In the genomic region with DNA sequence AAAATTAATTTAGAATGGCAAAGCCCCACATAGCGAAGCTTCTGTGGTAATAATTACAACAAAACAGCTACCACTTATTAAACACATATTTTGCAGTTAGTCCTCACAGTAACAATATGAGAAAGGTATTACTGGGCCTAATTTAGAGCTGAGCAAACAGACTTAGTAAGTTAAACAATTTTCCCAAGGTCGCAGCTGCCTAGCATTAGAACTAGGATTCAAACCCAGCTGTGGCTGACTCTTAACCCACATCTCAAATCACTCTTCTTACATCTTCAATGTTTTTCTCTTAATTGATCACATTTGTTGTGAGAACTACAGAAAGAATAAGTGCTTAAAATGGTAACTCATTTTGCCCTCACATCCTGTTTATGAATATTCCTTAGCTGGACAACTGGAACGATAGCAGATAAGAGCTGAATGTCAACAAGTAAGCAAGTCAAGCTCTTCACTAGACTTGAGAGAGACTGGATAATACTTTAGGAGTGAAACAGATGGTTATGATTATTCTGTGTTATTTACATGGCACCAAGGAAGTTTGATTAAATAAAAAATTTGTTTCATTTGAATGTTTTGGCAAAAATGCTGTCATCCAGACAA, we compare ENCODE assay signal across 1 cellular context.
TF ChIP-seq lines count a peak whose summit lies in the region.

No MANE protein-coding gene starts in this region.

TF ChIP-seq in HepG2, 621 proteins besides CTCF, POLR2A, EP300 and RAD21 (continued from another document and continues in another):
- TF ChIP-seq, protein P1, sequence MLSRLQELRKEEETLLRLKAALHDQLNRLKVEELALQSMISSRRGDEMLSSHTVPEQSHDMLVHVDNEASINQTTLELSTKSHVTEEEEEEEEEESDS (CRISPR knock-in tag; IDR thresholded peaks at IDR 0.05; ENCODE audit: borderline replicate concordance) = no peak
- peak; percentile 53; the same call in 1 of the 2 replicates for TF ChIP-seq KLF6 (CRISPR knock-in tag; IDR thresholded peaks at IDR 0.05)
- no peak for TF ChIP-seq RAD51 (IDR thresholded peaks at IDR 0.05; ENCODE audit: borderline replicate concordance)
- TF ChIP-seq ZNF737 (CRISPR knock-in tag; IDR thresholded peaks at IDR 0.05; ENCODE audit: borderline replicate concordance) = no peak
- TF ChIP-seq, protein P2, sequence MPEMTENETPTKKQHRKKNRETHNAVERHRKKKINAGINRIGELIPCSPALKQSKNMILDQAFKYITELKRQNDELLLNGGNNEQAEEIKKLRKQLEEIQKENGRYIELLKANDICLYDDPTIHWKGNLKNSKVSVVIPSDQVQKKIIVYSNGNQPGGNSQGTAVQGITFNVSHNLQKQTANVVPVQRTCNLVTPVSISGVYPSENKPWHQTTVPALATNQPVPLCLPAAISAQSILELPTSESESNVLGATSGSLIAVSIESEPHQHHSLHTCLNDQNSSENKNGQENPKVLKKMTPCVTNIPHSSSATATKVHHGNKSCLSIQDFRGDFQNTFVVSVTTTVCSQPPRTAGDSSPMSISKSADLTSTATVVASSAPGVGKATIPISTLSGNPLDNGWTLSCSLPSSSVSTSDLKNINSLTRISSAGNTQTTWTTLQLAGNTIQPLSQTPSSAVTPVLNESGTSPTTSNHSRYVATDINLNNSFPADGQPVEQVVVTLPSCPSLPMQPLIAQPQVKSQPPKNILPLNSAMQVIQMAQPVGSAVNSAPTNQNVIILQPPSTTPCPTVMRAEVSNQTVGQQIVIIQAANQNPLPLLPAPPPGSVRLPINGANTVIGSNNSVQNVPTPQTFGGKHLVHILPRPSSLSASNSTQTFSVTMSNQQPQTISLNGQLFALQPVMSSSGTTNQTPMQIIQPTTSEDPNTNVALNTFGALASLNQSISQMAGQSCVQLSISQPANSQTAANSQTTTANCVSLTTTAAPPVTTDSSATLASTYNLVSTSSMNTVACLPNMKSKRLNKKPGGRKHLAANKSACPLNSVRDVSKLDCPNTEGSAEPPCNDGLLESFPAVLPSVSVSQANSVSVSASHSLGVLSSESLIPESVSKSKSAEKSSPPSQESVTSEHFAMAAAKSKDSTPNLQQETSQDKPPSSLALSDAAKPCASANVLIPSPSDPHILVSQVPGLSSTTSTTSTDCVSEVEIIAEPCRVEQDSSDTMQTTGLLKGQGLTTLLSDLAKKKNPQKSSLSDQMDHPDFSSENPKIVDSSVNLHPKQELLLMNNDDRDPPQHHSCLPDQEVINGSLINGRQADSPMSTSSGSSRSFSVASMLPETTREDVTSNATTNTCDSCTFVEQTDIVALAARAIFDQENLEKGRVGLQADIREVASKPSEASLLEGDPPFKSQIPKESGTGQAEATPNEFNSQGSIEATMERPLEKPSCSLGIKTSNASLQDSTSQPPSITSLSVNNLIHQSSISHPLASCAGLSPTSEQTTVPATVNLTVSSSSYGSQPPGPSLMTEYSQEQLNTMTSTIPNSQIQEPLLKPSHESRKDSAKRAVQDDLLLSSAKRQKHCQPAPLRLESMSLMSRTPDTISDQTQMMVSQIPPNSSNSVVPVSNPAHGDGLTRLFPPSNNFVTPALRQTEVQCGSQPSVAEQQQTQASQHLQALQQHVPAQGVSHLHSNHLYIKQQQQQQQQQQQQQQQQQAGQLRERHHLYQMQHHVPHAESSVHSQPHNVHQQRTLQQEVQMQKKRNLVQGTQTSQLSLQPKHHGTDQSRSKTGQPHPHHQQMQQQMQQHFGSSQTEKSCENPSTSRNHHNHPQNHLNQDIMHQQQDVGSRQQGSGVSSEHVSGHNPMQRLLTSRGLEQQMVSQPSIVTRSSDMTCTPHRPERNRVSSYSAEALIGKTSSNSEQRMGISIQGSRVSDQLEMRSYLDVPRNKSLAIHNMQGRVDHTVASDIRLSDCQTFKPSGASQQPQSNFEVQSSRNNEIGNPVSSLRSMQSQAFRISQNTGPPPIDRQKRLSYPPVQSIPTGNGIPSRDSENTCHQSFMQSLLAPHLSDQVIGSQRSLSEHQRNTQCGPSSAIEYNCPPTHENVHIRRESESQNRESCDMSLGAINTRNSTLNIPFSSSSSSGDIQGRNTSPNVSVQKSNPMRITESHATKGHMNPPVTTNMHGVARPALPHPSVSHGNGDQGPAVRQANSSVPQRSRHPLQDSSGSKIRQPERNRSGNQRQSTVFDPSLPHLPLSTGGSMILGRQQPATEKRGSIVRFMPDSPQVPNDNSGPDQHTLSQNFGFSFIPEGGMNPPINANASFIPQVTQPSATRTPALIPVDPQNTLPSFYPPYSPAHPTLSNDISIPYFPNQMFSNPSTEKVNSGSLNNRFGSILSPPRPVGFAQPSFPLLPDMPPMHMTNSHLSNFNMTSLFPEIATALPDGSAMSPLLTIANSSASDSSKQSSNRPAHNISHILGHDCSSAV (CRISPR knock-in tag; IDR thresholded peaks at IDR 0.05; ENCODE audit: borderline replicate concordance) = no peak
- no peak for TF ChIP-seq ZNF225 (CRISPR knock-in tag; IDR thresholded peaks at IDR 0.05)
- TF ChIP-seq ZNF251 (CRISPR knock-in tag; IDR thresholded peaks at IDR 0.05) = no peak
- TF ChIP-seq CENPX (CRISPR knock-in tag; IDR thresholded peaks at IDR 0.05) = no peak
- TF ChIP-seq ZSCAN30 (CRISPR knock-in tag; IDR thresholded peaks at IDR 0.05) = no peak
- no peak for TF ChIP-seq HNRNPK (IDR thresholded peaks at IDR 0.05; ENCODE audit: low read depth, low read length, poor library complexity, severe bottlenecking)
- no peak; the same call in 1 of the 2 replicates for TF ChIP-seq SALL2 (CRISPR knock-in tag; IDR thresholded peaks at IDR 0.05)
- no peak for TF ChIP-seq EED (CRISPR knock-in tag; IDR thresholded peaks at IDR 0.05)
- TF ChIP-seq ZNF674 (CRISPR knock-in tag; IDR thresholded peaks at IDR 0.05; ENCODE audit: low read depth) = no peak
- no peak for TF ChIP-seq ZNF101 (CRISPR knock-in tag; IDR thresholded peaks at IDR 0.05; ENCODE audit: borderline replicate concordance, low read depth)
- TF ChIP-seq, protein P3, sequence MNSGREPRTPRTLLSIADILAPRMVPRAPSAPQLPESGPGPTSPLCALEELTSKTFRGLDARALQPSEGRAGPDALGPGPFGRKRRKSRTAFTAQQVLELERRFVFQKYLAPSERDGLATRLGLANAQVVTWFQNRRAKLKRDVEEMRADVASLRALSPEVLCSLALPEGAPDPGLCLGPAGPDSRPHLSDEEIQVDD (CRISPR knock-in tag; IDR thresholded peaks at IDR 0.05; ENCODE audit: borderline replicate concordance) = no peak
- TF ChIP-seq FOSL2 (CRISPR knock-in tag; IDR thresholded peaks at IDR 0.05) = no peak
- peak; percentile 41; the same call in 1 of the 2 replicates for TF ChIP-seq KAT8 (CRISPR knock-in tag; IDR thresholded peaks at IDR 0.05)
- no peak for TF ChIP-seq ZSCAN9 (CRISPR knock-in tag; IDR thresholded peaks at IDR 0.05; ENCODE audit: borderline replicate concordance)
- no peak for TF ChIP-seq MTA3 (CRISPR knock-in tag; IDR thresholded peaks at IDR 0.05)
- TF ChIP-seq CREB1 (IDR thresholded peaks at IDR 0.05) = no peak
- no peak; the same call in 1 of the 2 replicates for TF ChIP-seq CREB1 (CRISPR knock-in tag; IDR thresholded peaks at IDR 0.05)
- TF ChIP-seq, protein P4, sequence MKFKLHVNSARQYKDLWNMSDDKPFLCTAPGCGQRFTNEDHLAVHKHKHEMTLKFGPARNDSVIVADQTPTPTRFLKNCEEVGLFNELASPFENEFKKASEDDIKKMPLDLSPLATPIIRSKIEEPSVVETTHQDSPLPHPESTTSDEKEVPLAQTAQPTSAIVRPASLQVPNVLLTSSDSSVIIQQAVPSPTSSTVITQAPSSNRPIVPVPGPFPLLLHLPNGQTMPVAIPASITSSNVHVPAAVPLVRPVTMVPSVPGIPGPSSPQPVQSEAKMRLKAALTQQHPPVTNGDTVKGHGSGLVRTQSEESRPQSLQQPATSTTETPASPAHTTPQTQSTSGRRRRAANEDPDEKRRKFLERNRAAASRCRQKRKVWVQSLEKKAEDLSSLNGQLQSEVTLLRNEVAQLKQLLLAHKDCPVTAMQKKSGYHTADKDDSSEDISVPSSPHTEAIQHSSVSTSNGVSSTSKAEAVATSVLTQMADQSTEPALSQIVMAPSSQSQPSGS (CRISPR knock-in tag; IDR thresholded peaks at IDR 0.05) = no peak; the same call in 1 of the 2 replicates
- peak; percentile 36; the same call in 1 of the 2 replicates for TF ChIP-seq MIER3 (CRISPR knock-in tag; IDR thresholded peaks at IDR 0.05; ENCODE audit: borderline replicate concordance)
- no peak for TF ChIP-seq PHF21A (CRISPR knock-in tag; IDR thresholded peaks at IDR 0.05)
- no peak for TF ChIP-seq HOXA7 (CRISPR knock-in tag; IDR thresholded peaks at IDR 0.05)
- no peak for TF ChIP-seq SSRP1 (CRISPR knock-in tag; IDR thresholded peaks at IDR 0.05)
- no peak for TF ChIP-seq ZNF530 (CRISPR knock-in tag; IDR thresholded peaks at IDR 0.05; ENCODE audit: low read depth)
- no peak for TF ChIP-seq ZNF652 (CRISPR knock-in tag; IDR thresholded peaks at IDR 0.05; ENCODE audit: borderline replicate concordance, low read depth)
- TF ChIP-seq, protein P5, sequence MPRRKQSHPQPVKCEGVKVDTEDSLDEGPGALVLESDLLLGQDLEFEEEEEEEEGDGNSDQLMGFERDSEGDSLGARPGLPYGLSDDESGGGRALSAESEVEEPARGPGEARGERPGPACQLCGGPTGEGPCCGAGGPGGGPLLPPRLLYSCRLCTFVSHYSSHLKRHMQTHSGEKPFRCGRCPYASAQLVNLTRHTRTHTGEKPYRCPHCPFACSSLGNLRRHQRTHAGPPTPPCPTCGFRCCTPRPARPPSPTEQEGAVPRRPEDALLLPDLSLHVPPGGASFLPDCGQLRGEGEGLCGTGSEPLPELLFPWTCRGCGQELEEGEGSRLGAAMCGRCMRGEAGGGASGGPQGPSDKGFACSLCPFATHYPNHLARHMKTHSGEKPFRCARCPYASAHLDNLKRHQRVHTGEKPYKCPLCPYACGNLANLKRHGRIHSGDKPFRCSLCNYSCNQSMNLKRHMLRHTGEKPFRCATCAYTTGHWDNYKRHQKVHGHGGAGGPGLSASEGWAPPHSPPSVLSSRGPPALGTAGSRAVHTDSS (CRISPR knock-in tag; conservative IDR thresholded peaks at IDR 0.05) = no peak
- no peak for TF ChIP-seq BHLHE40 (IDR thresholded peaks at IDR 0.05; ENCODE audit: low read length)
- no peak for TF ChIP-seq ETV6 (CRISPR knock-in tag; conservative IDR thresholded peaks at IDR 0.05)
- no peak for TF ChIP-seq SIN3A (IDR thresholded peaks at IDR 0.05; ENCODE audit: borderline replicate concordance, low read depth, low read length)
- TF ChIP-seq ADNP (CRISPR knock-in tag; IDR thresholded peaks at IDR 0.05) = no peak
- no peak for TF ChIP-seq ZNF282 (IDR thresholded peaks at IDR 0.05; ENCODE audit: partially characterized antibody)
- TF ChIP-seq KDM6A (CRISPR knock-in tag; IDR thresholded peaks at IDR 0.05; ENCODE audit: low read depth) = 0 out of 2 replicates have a peak, but pooled peaks have one; percentile 24
- TF ChIP-seq, protein P6, sequence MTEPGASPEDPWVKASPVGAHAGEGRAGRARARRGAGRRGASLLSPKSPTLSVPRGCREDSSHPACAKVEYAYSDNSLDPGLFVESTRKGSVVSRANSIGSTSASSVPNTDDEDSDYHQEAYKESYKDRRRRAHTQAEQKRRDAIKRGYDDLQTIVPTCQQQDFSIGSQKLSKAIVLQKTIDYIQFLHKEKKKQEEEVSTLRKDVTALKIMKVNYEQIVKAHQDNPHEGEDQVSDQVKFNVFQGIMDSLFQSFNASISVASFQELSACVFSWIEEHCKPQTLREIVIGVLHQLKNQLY (CRISPR knock-in tag; IDR thresholded peaks at IDR 0.05) = no peak
- TF ChIP-seq JDP2 (CRISPR knock-in tag; IDR thresholded peaks at IDR 0.05; ENCODE audit: borderline replicate concordance) = no peak
- no peak for TF ChIP-seq MXI1 (IDR thresholded peaks at IDR 0.05; ENCODE audit: borderline replicate concordance, low read depth, low read length)
- TF ChIP-seq CEBPB (IDR thresholded peaks at IDR 0.05; ENCODE audit: borderline replicate concordance, low read depth, low read length) = no peak
- TF ChIP-seq ZNF468 (CRISPR knock-in tag; IDR thresholded peaks at IDR 0.05) = no peak
- TF ChIP-seq REL (CRISPR knock-in tag; conservative IDR thresholded peaks at IDR 0.05) = no peak
- TF ChIP-seq ZNF772 (CRISPR knock-in tag; IDR thresholded peaks at IDR 0.05) = no peak
- TF ChIP-seq ZBTB42 (CRISPR knock-in tag; IDR thresholded peaks at IDR 0.05) = no peak
- TF ChIP-seq, protein P7, sequence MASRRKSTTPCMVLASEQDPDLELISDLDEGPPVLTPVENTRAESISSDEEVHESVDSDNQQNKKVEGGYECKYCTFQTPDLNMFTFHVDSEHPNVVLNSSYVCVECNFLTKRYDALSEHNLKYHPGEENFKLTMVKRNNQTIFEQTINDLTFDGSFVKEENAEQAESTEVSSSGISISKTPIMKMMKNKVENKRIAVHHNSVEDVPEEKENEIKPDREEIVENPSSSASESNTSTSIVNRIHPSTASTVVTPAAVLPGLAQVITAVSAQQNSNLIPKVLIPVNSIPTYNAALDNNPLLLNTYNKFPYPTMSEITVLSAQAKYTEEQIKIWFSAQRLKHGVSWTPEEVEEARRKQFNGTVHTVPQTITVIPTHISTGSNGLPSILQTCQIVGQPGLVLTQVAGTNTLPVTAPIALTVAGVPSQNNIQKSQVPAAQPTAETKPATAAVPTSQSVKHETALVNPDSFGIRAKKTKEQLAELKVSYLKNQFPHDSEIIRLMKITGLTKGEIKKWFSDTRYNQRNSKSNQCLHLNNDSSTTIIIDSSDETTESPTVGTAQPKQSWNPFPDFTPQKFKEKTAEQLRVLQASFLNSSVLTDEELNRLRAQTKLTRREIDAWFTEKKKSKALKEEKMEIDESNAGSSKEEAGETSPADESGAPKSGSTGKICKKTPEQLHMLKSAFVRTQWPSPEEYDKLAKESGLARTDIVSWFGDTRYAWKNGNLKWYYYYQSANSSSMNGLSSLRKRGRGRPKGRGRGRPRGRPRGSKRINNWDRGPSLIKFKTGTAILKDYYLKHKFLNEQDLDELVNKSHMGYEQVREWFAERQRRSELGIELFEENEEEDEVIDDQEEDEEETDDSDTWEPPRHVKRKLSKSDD (CRISPR knock-in tag; IDR thresholded peaks at IDR 0.05; ENCODE audit: low read depth) = no peak
- no peak for TF ChIP-seq GATAD1 (CRISPR knock-in tag; IDR thresholded peaks at IDR 0.05)
- no peak for TF ChIP-seq RBAK (CRISPR knock-in tag; IDR thresholded peaks at IDR 0.05)
- TF ChIP-seq, protein P8, sequence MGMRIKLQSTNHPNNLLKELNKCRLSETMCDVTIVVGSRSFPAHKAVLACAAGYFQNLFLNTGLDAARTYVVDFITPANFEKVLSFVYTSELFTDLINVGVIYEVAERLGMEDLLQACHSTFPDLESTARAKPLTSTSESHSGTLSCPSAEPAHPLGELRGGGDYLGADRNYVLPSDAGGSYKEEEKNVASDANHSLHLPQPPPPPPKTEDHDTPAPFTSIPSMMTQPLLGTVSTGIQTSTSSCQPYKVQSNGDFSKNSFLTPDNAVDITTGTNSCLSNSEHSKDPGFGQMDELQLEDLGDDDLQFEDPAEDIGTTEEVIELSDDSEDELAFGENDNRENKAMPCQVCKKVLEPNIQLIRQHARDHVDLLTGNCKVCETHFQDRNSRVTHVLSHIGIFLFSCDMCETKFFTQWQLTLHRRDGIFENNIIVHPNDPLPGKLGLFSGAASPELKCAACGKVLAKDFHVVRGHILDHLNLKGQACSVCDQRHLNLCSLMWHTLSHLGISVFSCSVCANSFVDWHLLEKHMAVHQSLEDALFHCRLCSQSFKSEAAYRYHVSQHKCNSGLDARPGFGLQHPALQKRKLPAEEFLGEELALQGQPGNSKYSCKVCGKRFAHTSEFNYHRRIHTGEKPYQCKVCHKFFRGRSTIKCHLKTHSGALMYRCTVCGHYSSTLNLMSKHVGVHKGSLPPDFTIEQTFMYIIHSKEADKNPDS (CRISPR knock-in tag; IDR thresholded peaks at IDR 0.05) = peak; percentile 24; the same call in 1 of the 2 replicates
